8 cellular contexts compared by ENCODE assay signal in the genomic region with DNA sequence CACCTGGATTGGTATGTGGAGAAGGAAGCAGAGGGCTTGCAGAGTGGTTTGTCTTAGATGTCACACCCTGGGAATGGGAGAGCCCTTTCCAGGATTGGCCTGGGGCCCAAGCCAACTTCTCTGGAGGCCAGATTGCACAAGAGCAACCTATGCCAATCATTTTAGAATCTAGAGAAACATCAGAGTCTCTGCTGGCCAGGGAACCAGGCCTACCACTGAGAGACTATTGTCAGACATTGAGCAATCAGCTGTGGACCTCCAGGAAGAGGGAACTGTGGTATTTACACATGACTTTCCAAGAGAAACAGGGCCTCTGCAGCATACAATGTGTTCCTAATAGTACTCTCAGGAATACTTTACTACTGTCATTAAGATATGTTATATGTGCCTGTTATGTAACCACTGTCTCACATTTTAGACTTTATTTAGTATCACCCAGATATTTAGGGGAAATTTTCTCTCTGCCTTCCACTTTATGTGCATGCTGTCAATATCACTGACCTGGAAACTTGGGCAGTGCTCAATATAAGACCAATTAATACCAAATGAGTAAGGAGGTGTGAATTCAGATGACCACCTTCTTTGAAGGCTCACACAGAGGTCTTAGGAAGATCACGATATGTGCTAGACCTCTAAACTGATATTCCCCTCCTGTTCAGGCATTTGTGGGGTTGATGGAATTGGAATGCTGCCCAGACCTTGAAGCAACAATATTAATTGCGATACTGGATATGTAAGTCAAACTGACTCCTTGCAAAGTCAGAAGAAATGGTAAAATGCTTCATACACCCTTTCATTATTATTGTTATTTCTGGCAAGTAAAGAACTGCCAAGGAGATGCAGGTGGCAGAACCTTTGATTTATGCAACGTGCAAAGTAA. TPM values are rescaled to one million over a fixed set of nuclear protein-coding genes. Genes with fewer than 3 reads are reported as not detected.
DNase-seq lines count a peak whose midpoint lies in the region; ATAC-seq, FAIRE-seq and TF ChIP-seq lines count a peak whose summit lies in the region.

No MANE protein-coding gene starts in this region.

- TF ChIP-seq CTCF in body of pancreas (IDR thresholded peaks at IDR 0.05), result no peak
- no peak for TF ChIP-seq CTCF in kidney epithelial cell (IDR thresholded peaks at IDR 0.05; ENCODE audit: insufficient read depth, low read length, poor library complexity, severe bottlenecking)

- intact Hi-C loops in body of pancreas (cut with DNase I), result no loop called here

- FAIRE-seq in urothelium cell line (lab: Jason Lieb, UNC), result no peak

- peaks cover 41% of the 10 kb centered on the region for H3K4me1 ChIP-seq in body of pancreas

- H3K4me3 ChIP-seq in body of pancreas, result no peak overlapping the region
- no peak overlapping the region for H3K4me3 ChIP-seq in kidney epithelial cell (ENCODE audit: low read depth, low read length)

- peak; percentile 5 for DNase-seq in SKM-1 treated with dmso at 0.1 percent for 144 hours (lab: John Stamatoyannopoulos, UW; ENCODE audit: unreplicated experiment)
- no peak for DNase-seq in SKM-1 (lab: John Stamatoyannopoulos, UW; ENCODE audit: unreplicated experiment)
- peak; percentile 76 to 83 (median 82) for DNase-seq in body of pancreas
- peak; percentile 72 for DNase-seq in kidney epithelial cell (ENCODE audit: low read depth)
- DNase-seq in urothelium cell line (ENCODE audit: low spot score), result peak; percentile 66
- DNase-seq in NCI-H1694 (lab: John Stamatoyannopoulos, UW), result no peak
- DNase-seq in HUDEP-2 (lab: John Stamatoyannopoulos, UW; ENCODE audit: unreplicated experiment in 76 of 76), result no peak

- H3K36me3 ChIP-seq in body of pancreas (replicated peaks in 1 of 2; ENCODE audit: insufficient read depth in 1 of 2, low read depth in 2 of 2), result no peaks in the 10 kb centered on the region
- H3K36me3 ChIP-seq in kidney epithelial cell (ENCODE audit: control insufficient read depth, insufficient read depth, low read length), result no peaks in the 10 kb centered on the region

- H3K27me3 ChIP-seq in body of pancreas (no peaks in the 10 kb centered on the region), kidney epithelial cell (ENCODE audit: control insufficient read depth, insufficient read depth, low read length) (no peaks in the 10 kb centered on the region)

- no peaks in the 10 kb centered on the region for H3K9me3 ChIP-seq in body of pancreas

- TF ChIP-seq POLR2A in body of pancreas (IDR thresholded peaks at IDR 0.05), result no peak

- WGBS in body of pancreas, 2 donors, result 15 to 23% methylated on average over 3 of the region's 3 CpGs

- ATAC-seq in body of pancreas (peak; percentile 91), GM19035 (IDR thresholded peaks at IDR 0.05; ENCODE audit: unreplicated experiment) (no peak)

- peak overlapping the region; percentile 51 to 82 (median 79) for H3K27ac ChIP-seq in body of pancreas

RNA-seq across cellular contexts. Expression of gene CCL28, which starts 20.5 kb away (rescaled TPM):
- 10 to 100 TPM; 10.5 to 21.0 TPM for total RNA-seq in body of pancreas
- 4.7 and 7.5 TPM in 2 replicates for total RNA-seq in kidney epithelial cell

RNA-seq across cellular contexts. Expression of gene TMEM267, which starts 50.9 kb away (rescaled TPM):
- total RNA-seq in body of pancreas, result 1 to 10 TPM; 7.3 to 9.2 TPM
- 17.9 and 25.4 TPM in 2 replicates for total RNA-seq in kidney epithelial cell

Comparison
In these comparisons a context has a peak if more than half of its experiments do, and no peak if none do; other contexts are left out.
1. DNase-seq: peak in SKM-1 treated with dmso at 0.1 percent for 144 hours (single experiment), body of pancreas (4 of 4), kidney epithelial cell (single experiment) and urothelium cell line (single experiment); none in SKM-1 (single experiment), NCI-H1694 (single experiment) and HUDEP-2 (0 of 76).